ENCODE assay signal across 13 cellular contexts in genomic region chr1:5667513-5668325, GRCh38.
DNase-seq lines count a peak whose midpoint lies in the region; ATAC-seq and TF ChIP-seq lines count a peak whose summit lies in the region.
"Had no signal": no experiment of that assay in that cellular context is flagged by ENCODE, and none has a peak within 500 bp of the region (broad histone marks: within the 10 kb centered on the region; RNA-seq: fewer than 3 reads in every experiment).

No MANE protein-coding gene starts in this region.

- no peaks in the 10 kb centered on the region for H3K27me3 Mint-ChIP-seq in activated naive CD8-positive, alpha-beta T cell treated with anti-CD3 and anti-CD28 coated beads, Interleukin-2, amount 10 ng/mL, durations not matched to agents 7 days and 5 days
- no peaks in the 10 kb centered on the region for H3K27me3 Mint-ChIP-seq in activated naive CD8-positive, alpha-beta T cell treated with anti-CD3 and anti-CD28 coated beads, Interleukin-2, amount 50 U/mL, for 24 hours

- POLR2A ChIA-PET in activated naive CD8-positive, alpha-beta T cell treated with anti-CD3 and anti-CD28 coated beads, Interleukin-2, amount 10 ng/mL, durations not matched to agents 7 days and 5 days (lab: Charles Lee) = no interaction called here

- intact Hi-C loops in upper lobe of right lung (cut with DNase I) = no loop called here

- peak overlapping the region; percentile 13 for H3K27ac ChIP-seq in angular gyrus (ENCODE audit: low read depth, low read length)
- H3K27ac ChIP-seq in upper lobe of right lung = no peak overlapping the region
- H3K27ac ChIP-seq: SK-N-MC had no signal

- no peak for TF ChIP-seq CTCF in upper lobe of right lung (IDR thresholded peaks at IDR 0.05)

- DNase-seq in activated naive CD8-positive, alpha-beta T cell treated with anti-CD3 and anti-CD28 coated beads, Interleukin-2, amount 10 ng/mL, durations not matched to agents 7 days and 5 days = peak; percentile 10
- DNase-seq in activated naive CD8-positive, alpha-beta T cell treated with anti-CD3 and anti-CD28 coated beads, Interleukin-2, amount 50 U/mL, for 24 hours = no peak
- DNase-seq in NCI-H2171 treated with DMSO at 0.1 percent for 48 hours (lab: John Stamatoyannopoulos, UW) (peak; percentile 69), upper lobe of right lung (peak; percentile 40), NK-92 (lab: John Stamatoyannopoulos, UW; ENCODE audit: unreplicated experiment) (no peak)
- DNase-seq: NCI-H524 treated with DMSO at 0.1 percent for 48 hours, occipital lobe had no signal

- H3K4me1 ChIP-seq in upper lobe of right lung = no peaks in the 10 kb centered on the region

- H3K9me3 Mint-ChIP-seq in activated naive CD8-positive, alpha-beta T cell treated with anti-CD3 and anti-CD28 coated beads, Interleukin-2, amount 10 ng/mL, durations not matched to agents 7 days and 5 days = peaks cover 3% of the 10 kb centered on the region
- H3K9me3 Mint-ChIP-seq in activated naive CD8-positive, alpha-beta T cell treated with anti-CD3 and anti-CD28 coated beads, Interleukin-2, amount 50 U/mL, for 24 hours = peaks cover 3% of the 10 kb centered on the region

- H3K27ac Mint-ChIP-seq in activated naive CD8-positive, alpha-beta T cell treated with anti-CD3 and anti-CD28 coated beads, Interleukin-2, amount 10 ng/mL, durations not matched to agents 7 days and 5 days = peak overlapping the region; percentile 69
- H3K27ac Mint-ChIP-seq in activated naive CD8-positive, alpha-beta T cell treated with anti-CD3 and anti-CD28 coated beads, Interleukin-2, amount 50 U/mL, for 24 hours = no peak overlapping the region
- H3K27ac Mint-ChIP-seq: B cell had no signal

- no peaks in the 10 kb centered on the region for H3K36me3 ChIP-seq in upper lobe of right lung

- H3K4me3 ChIP-seq in upper lobe of right lung = no peak overlapping the region
- H3K4me3 ChIP-seq: lung, SK-N-MC had no signal

- peaks cover 2% of the 10 kb centered on the region for H3K36me3 Mint-ChIP-seq in activated naive CD8-positive, alpha-beta T cell treated with anti-CD3 and anti-CD28 coated beads, Interleukin-2, amount 10 ng/mL, durations not matched to agents 7 days and 5 days
- H3K36me3 Mint-ChIP-seq in activated naive CD8-positive, alpha-beta T cell treated with anti-CD3 and anti-CD28 coated beads, Interleukin-2, amount 50 U/mL, for 24 hours (ENCODE audit: low read depth) = no peaks in the 10 kb centered on the region

- no peaks in the 10 kb centered on the region for H3K27me3 ChIP-seq in upper lobe of right lung

- H3K9me3 ChIP-seq in upper lobe of right lung = no peaks in the 10 kb centered on the region

- peak overlapping the region; percentile 56 for H3K4me3 Mint-ChIP-seq in activated naive CD8-positive, alpha-beta T cell treated with anti-CD3 and anti-CD28 coated beads, Interleukin-2, amount 10 ng/mL, durations not matched to agents 7 days and 5 days
- H3K4me3 Mint-ChIP-seq in activated naive CD8-positive, alpha-beta T cell treated with anti-CD3 and anti-CD28 coated beads, Interleukin-2, amount 50 U/mL, for 24 hours = no peak overlapping the region
- H3K4me3 Mint-ChIP-seq: B cell had no signal

- ATAC-seq in activated naive CD8-positive, alpha-beta T cell treated with anti-CD3 and anti-CD28 coated beads, Interleukin-2, amount 10 ng/mL, durations not matched to agents 7 days and 5 days (ENCODE audit: low read depth) = no peak
- no peak for ATAC-seq in activated naive CD8-positive, alpha-beta T cell treated with anti-CD3 and anti-CD28 coated beads, Interleukin-2, amount 50 U/mL, for 24 hours
- ATAC-seq in upper lobe of right lung (no peak), HG02610 (IDR thresholded peaks at IDR 0.05; ENCODE audit: unreplicated experiment) (no peak), GM19023 (IDR thresholded peaks at IDR 0.05; ENCODE audit: unreplicated experiment) (no peak)

- H3K4me1 Mint-ChIP-seq in activated naive CD8-positive, alpha-beta T cell treated with anti-CD3 and anti-CD28 coated beads, Interleukin-2, amount 10 ng/mL, durations not matched to agents 7 days and 5 days = peaks cover 3% of the 10 kb centered on the region
- no peaks in the 10 kb centered on the region for H3K4me1 Mint-ChIP-seq in activated naive CD8-positive, alpha-beta T cell treated with anti-CD3 and anti-CD28 coated beads, Interleukin-2, amount 50 U/mL, for 24 hours
- H3K4me1 Mint-ChIP-seq: B cell had no signal

Comparison
In these comparisons a context has a peak if more than half of its experiments do, and no peak if none do; other contexts are left out.
1. DNase-seq: peak in activated naive CD8-positive, alpha-beta T cell treated with anti-CD3 and anti-CD28 coated beads, Interleukin-2, amount 10 ng/mL, durations not matched to agents 7 days and 5 days (single experiment), NCI-H2171 treated with DMSO at 0.1 percent for 48 hours (single experiment) and upper lobe of right lung (single experiment); none in activated naive CD8-positive, alpha-beta T cell treated with anti-CD3 and anti-CD28 coated beads, Interleukin-2, amount 50 U/mL, for 24 hours (single experiment) and NK-92 (single experiment).